In genomic region chr16:27852116-27852515, GRCh38 we compare ENCODE assay signal across 30 cellular contexts.
"Had no signal": no experiment of that assay in that cellular context is flagged by ENCODE, and none has a peak within 500 bp of the region (broad histone marks: within the 10 kb centered on the region; RNA-seq: fewer than 3 reads in every experiment).

No MANE protein-coding gene starts in this region.

- H3K4me3 Mint-ChIP-seq: activated CD4-positive, alpha-beta T cell treated with anti-CD3 and anti-CD28 coated beads, Interleukin-2, amount 10 ng/mL, durations not matched to agents 24 days and 14 days; activated CD8-positive, alpha-beta T cell treated with anti-CD3 and anti-CD28 coated beads for 36 hours; activated naive CD4-positive, alpha-beta T cell treated with anti-CD3 and anti-CD28 coated beads, Interleukin-2, amount 50 U/mL, for 24 hours; activated naive CD8-positive, alpha-beta T cell treated with anti-CD3 and anti-CD28 coated beads, Interleukin-2, amount 10 ng/mL, durations not matched to agents 7 days and 5 days; T-helper 1 cell treated with Interleukin-12 subunit alpha and Interleukin-12 subunit beta and Interleukin-4 antibody, amounts not matched to agents 30 μg/mL and 1 μg/mL, for 36 hours; T-helper 2 cell treated with Interferon-gamma antibody and Interleukin-4, amounts not matched to agents 5 μg/mL and 100 μg/mL, for 36 hours had no signal

- H3K4me1 Mint-ChIP-seq: activated CD4-positive, alpha-beta T cell treated with anti-CD3 and anti-CD28 coated beads, Interleukin-2, amount 10 ng/mL, durations not matched to agents 24 days and 14 days; activated naive CD4-positive, alpha-beta T cell treated with anti-CD3 and anti-CD28 coated beads, Interleukin-2, amount 50 U/mL, for 24 hours; activated naive CD8-positive, alpha-beta T cell treated with anti-CD3 and anti-CD28 coated beads, Interleukin-2, amount 10 ng/mL, durations not matched to agents 7 days and 5 days had no signal

- H3K27ac Mint-ChIP-seq: activated CD4-positive, alpha-beta T cell treated with anti-CD3 and anti-CD28 coated beads, Interleukin-2, amount 10 ng/mL, durations not matched to agents 24 days and 14 days; activated CD8-positive, alpha-beta T cell treated with anti-CD3 and anti-CD28 coated beads for 36 hours; activated naive CD4-positive, alpha-beta T cell treated with anti-CD3 and anti-CD28 coated beads, Interleukin-2, amount 50 U/mL, for 24 hours; activated naive CD8-positive, alpha-beta T cell treated with anti-CD3 and anti-CD28 coated beads, Interleukin-2, amount 10 ng/mL, durations not matched to agents 7 days and 5 days; activated T-helper 2 cell treated with anti-CD3 and anti-CD28 coated beads, Interferon-gamma antibody, Interleukin-2, Interleukin-4, amounts not matched to agents 10 μg/mL and 5 μg/mL and 100 μg/mL, durations not matched to agents 14 hours and 24 hours and 36 hours; T-helper 1 cell treated with Interleukin-12 subunit alpha and Interleukin-12 subunit beta and Interleukin-4 antibody, amounts not matched to agents 30 μg/mL and 1 μg/mL, for 36 hours; T-helper 2 cell treated with Interferon-gamma antibody and Interleukin-4, amounts not matched to agents 5 μg/mL and 100 μg/mL, for 36 hours had no signal

- H3K27ac ChIP-seq: body of pancreas, breast epithelium, Peyer's patch, SJSA1 had no signal

- H3K36me3 Mint-ChIP-seq: activated naive CD8-positive, alpha-beta T cell treated with anti-CD3 and anti-CD28 coated beads, Interleukin-2, amount 10 ng/mL, durations not matched to agents 7 days and 5 days had no signal

- H3K9me3 Mint-ChIP-seq: activated CD4-positive, alpha-beta T cell treated with anti-CD3 and anti-CD28 coated beads, Interleukin-2, amount 10 ng/mL, durations not matched to agents 24 days and 14 days; activated CD8-positive, alpha-beta T cell treated with anti-CD3 and anti-CD28 coated beads for 36 hours; activated naive CD4-positive, alpha-beta T cell treated with anti-CD3 and anti-CD28 coated beads, Interleukin-2, amount 50 U/mL, for 24 hours; activated naive CD8-positive, alpha-beta T cell treated with anti-CD3 and anti-CD28 coated beads, Interleukin-2, amount 10 ng/mL, durations not matched to agents 7 days and 5 days; activated T-helper 2 cell treated with anti-CD3 and anti-CD28 coated beads, Interferon-gamma antibody, Interleukin-2, Interleukin-4, amounts not matched to agents 10 μg/mL and 5 μg/mL and 100 μg/mL, durations not matched to agents 14 hours and 24 hours and 36 hours; T-helper 1 cell treated with Interleukin-12 subunit alpha and Interleukin-12 subunit beta and Interleukin-4 antibody, amounts not matched to agents 30 μg/mL and 1 μg/mL, for 36 hours; T-helper 2 cell treated with Interferon-gamma antibody and Interleukin-4, amounts not matched to agents 5 μg/mL and 100 μg/mL, for 36 hours had no signal

- H3K9me3 ChIP-seq: body of pancreas, breast epithelium, Peyer's patch, SJSA1, SK-N-SH had no signal

- H3K4me1 ChIP-seq: body of pancreas, breast epithelium, Peyer's patch, SJSA1 had no signal

- H3K4me2 ChIP-seq: SK-N-SH had no signal

- H3K4me3 ChIP-seq: body of pancreas, breast epithelium, K562, Peyer's patch, SJSA1 had no signal

- ATAC-seq: activated CD8-positive, alpha-beta T cell treated with anti-CD3 and anti-CD28 coated beads for 36 hours; body of pancreas; K562; PC-3 had no signal

- H3K36me3 ChIP-seq: breast epithelium, Peyer's patch, SJSA1 had no signal

- DNase-seq: activated CD4-positive, alpha-beta T cell treated with anti-CD3 and anti-CD28 coated beads, Interleukin-2, amount 10 ng/mL, durations not matched to agents 24 days and 14 days; activated CD4-positive, alpha-beta T cell treated with anti-CD3 and anti-CD28 coated beads, Interleukin-2, amount 50 U/mL, for 4 hours; activated CD8-positive, alpha-beta T cell treated with anti-CD3 and anti-CD28 coated beads for 36 hours; activated naive CD8-positive, alpha-beta T cell treated with anti-CD3 and anti-CD28 coated beads, Interleukin-2, amount 10 ng/mL, durations not matched to agents 7 days and 5 days; activated T-cell treated with anti-CD3 and anti-CD28 coated beads, Interleukin-2, amount 50 U/mL, for 1 hour; body of pancreas; caudate nucleus; cerebellar nuclear complex; NCI-H1105; NCI-H1417 treated with DMSO at 0.1 percent for 48 hours; NCI-H187 treated with DMSO at 0.1 percent for 48 hours; NCI-H2081; NCI-H2171 treated with DMSO at 0.1 percent for 48 hours; NCI-H2227 treated with DMSO at 0.1 percent for 48 hours; NCI-H446 treated with DMSO at 0.1 percent for 48 hours; NCI-H524; NCI-H82; NK-92 treated with Interleukin-12 subunit alpha and Interleukin-12 subunit beta, amount 100 ng/mL, for 24 hours; PC-3; RPMI8226; SHP77 treated with DMSO at 0.1 percent for 48 hours; SK-N-SH had no signal

- H3K27me3 ChIP-seq: body of pancreas, Peyer's patch had no signal

- H3K9ac ChIP-seq: SK-N-SH had no signal
